12 cellular contexts compared by ENCODE assay signal in genomic region chr20:2713285-2713684, GRCh38. TPM values are rescaled to one million over a fixed set of nuclear protein-coding genes. Genes with fewer than 3 reads are reported as not detected.
DNase-seq lines count a peak whose midpoint lies in the region; ATAC-seq and TF ChIP-seq lines count a peak whose summit lies in the region.
"Had no signal": no experiment of that assay in that cellular context is flagged by ENCODE, and none has a peak within 500 bp of the region (broad histone marks: within the 10 kb centered on the region; RNA-seq: fewer than 3 reads in every experiment).

No MANE protein-coding gene starts in this region.

- H3K27me3 ChIP-seq in Panc1 (ENCODE audit: control insufficient read depth, insufficient read depth, low read length): peaks cover 3% of the 10 kb centered on the region; the same call in 1 of the 2 replicates

- no peaks in the 10 kb centered on the region for H3K4me1 ChIP-seq in Panc1 (ENCODE audit: control insufficient read depth, insufficient read depth, low read length)

- peaks cover 5 to 9% (median 6%) of the 10 kb centered on the region in 3 donors for H3K36me3 Mint-ChIP-seq in immature natural killer cell

- peaks cover 0 to 3% (median 1%) of the 10 kb centered on the region in 3 donors for H3K27me3 Mint-ChIP-seq in immature natural killer cell (ENCODE audit: low read depth in 3 of 3)

- ATAC-seq in Panc1: peak; percentile 68; the same call in 1 of the 2 replicates
- no peak for ATAC-seq in HG02981 (IDR thresholded peaks at IDR 0.05; ENCODE audit: unreplicated experiment)

- no peak overlapping the region for H3K4me3 ChIP-seq in Panc1 (ENCODE audit: low read depth in 2 of 2, low read length in 2 of 2)

- BruUV-seq in Panc1 (replicated peaks; lab: Mats Ljungman, UMichigan): no TSS peak

- H3K36me3 ChIP-seq in Panc1 (ENCODE audit: control insufficient read depth, insufficient read depth, low read length): no peaks in the 10 kb centered on the region

- intact Hi-C loops in Panc1 (cut with micrococcal nuclease; ENCODE audit: unreplicated experiment): no loop called here

- H3K27ac ChIP-seq in Panc1 (ENCODE audit: low read length): no peak overlapping the region

- in situ Hi-C loops in GM13977 (cut with MboI; ENCODE audit: low pct_unique_long_range_greater_than_20kb, low sequenced_read_pairs, unreplicated experiment) (no loop called here), Panc1 (cut with HindIII; ENCODE audit: low pct_unique_long_range_greater_than_20kb, low sequenced_read_pairs) (no loop called here)

- H3K27ac Mint-ChIP-seq in immature natural killer cell: no peak overlapping the region
- H3K27ac Mint-ChIP-seq: activated CD4-positive, alpha-beta T cell treated with anti-CD3 and anti-CD28 coated beads, Interleukin-2, amount 10 ng/mL, durations not matched to agents 7 days and 5 days had no signal

- peaks cover 6% of the 10 kb centered on the region in 2 donors for H3K4me1 Mint-ChIP-seq in immature natural killer cell
- H3K4me1 Mint-ChIP-seq: activated CD4-positive, alpha-beta T cell treated with anti-CD3 and anti-CD28 coated beads, Interleukin-2, amount 10 ng/mL, durations not matched to agents 7 days and 5 days had no signal

- peak; percentile 41 for TF ChIP-seq CTCF in GM13977 (IDR thresholded peaks at IDR 0.05; ENCODE audit: extremely low read depth, insufficient read depth, missing control alignments)
- no peak; the same call in 1 of the 2 replicates for TF ChIP-seq CTCF in Panc1 (IDR thresholded peaks at IDR 0.05)

- H3K4me3 Mint-ChIP-seq in immature natural killer cell: no peak overlapping the region
- H3K4me3 Mint-ChIP-seq: activated CD4-positive, alpha-beta T cell treated with anti-CD3 and anti-CD28 coated beads, Interleukin-2, amount 10 ng/mL, durations not matched to agents 7 days and 5 days had no signal

- DNase-seq in CD1c-positive myeloid dendritic cell (ENCODE audit: extremely low spot score) (peak; percentile 32), GM13977 (ENCODE audit: low spot score) (no peak), Panc1 (ENCODE audit: low read depth, low spot score) (no peak), immature natural killer cell (peak; percentile 37 to 50 (median 48)), DMS153 treated with DMSO at 0.1 percent for 48 hours (lab: John Stamatoyannopoulos, UW; ENCODE audit: unreplicated experiment) (no peak), GM19238 (ENCODE audit: insufficient read length, low spot score) (no peak)
- no peak for DNase-seq in stimulated activated CD4-positive, alpha-beta T cell treated with anti-CD3 and anti-CD28 coated beads, Interleukin-15, amount 100 ng/mL, for 24 hours
- DNase-seq: activated CD4-positive, alpha-beta T cell treated with anti-CD3 and anti-CD28 coated beads, Interleukin-2, amount 10 ng/mL, durations not matched to agents 7 days and 5 days; caudate nucleus; NCI-H446; retina had no signal

- POLR2A ChIA-PET in Panc1 (lab: Charles Lee): no interaction called here

- peaks cover 8% of the 10 kb centered on the region; the same call in 1 of the 2 replicates for H3K9me3 ChIP-seq in Panc1 (ENCODE audit: control insufficient read depth, insufficient read depth, low read depth, low read length)

- CTCF ChIA-PET in Panc1 (lab: Charles Lee): interaction anchor here (0.7 kb wide), 1 partner anchor 30 kb away, joined by 3 read pairs; no protein-coding TSS in a partner anchor

- H3K9me3 Mint-ChIP-seq in immature natural killer cell: no peaks in the 10 kb centered on the region
- H3K9me3 Mint-ChIP-seq: activated CD4-positive, alpha-beta T cell treated with anti-CD3 and anti-CD28 coated beads, Interleukin-2, amount 10 ng/mL, durations not matched to agents 7 days and 5 days had no signal

RNA-seq across cellular contexts. Expression of gene EBF4, which starts 20.7 kb away (rescaled TPM):
- total RNA-seq in Panc1 (2021; ENCODE audit: unreplicated experiment): 6.8 TPM
- 11.8 TPM for polyA plus RNA-seq in Panc1 (2012; ENCODE audit: insufficient read length)
- 1 to 10 TPM; 1.3 to 1.8 (median 1.7) TPM for polyA plus RNA-seq in immature natural killer cell

RNA-seq across cellular contexts. Expression of gene IDH3B, which starts 49.3 kb away (rescaled TPM):
- 135 TPM for total RNA-seq in Panc1 (2021; ENCODE audit: unreplicated experiment)
- 146 TPM for polyA plus RNA-seq in Panc1 (2012; ENCODE audit: insufficient read length)
- polyA plus RNA-seq in immature natural killer cell: 100 to 1,000 TPM; 110 to 185 (median 133) TPM

Comparison
In these comparisons a context has a peak if more than half of its experiments do, and no peak if none do; other contexts are left out.
1. DNase-seq: peak in CD1c-positive myeloid dendritic cell (single experiment) and immature natural killer cell (3 of 3); none in GM13977 (single experiment), Panc1 (single experiment), stimulated activated CD4-positive, alpha-beta T cell treated with anti-CD3 and anti-CD28 coated beads, Interleukin-15, amount 100 ng/mL, for 24 hours (single experiment), DMS153 treated with DMSO at 0.1 percent for 48 hours (single experiment) and GM19238 (single experiment).